ENCODE assay signal across 17 cellular contexts in the genomic region with DNA sequence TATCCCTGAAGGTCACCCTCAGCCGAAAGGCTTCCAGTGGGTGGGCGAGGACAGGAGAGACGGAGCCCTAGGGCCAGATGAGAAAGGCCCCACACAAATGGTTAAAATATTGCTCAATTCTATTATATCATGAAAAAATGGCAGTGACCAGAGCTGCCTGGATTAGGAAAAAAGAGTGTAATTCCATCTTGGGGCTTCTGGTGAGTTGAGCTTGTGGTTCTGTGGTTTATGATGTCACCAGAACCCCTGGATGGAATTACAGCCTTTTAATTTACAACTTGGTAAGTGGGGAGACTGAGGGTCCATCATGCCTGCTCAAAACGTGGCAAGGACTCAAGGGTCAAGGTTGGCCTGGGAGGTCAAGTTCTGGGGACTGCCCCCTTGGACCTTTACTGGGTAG.
"Had no signal": no experiment of that assay in that cellular context is flagged by ENCODE, and none has a peak within 500 bp of the region (broad histone marks: within the 10 kb centered on the region; RNA-seq: fewer than 3 reads in every experiment).

No MANE protein-coding gene starts in this region.

- H3K36me3 ChIP-seq: gastroesophageal sphincter, left lung, neural progenitor cell, ovary, sigmoid colon, stomach, thoracic aorta had no signal

- H3K4me2 ChIP-seq: neural progenitor cell had no signal

- DNase-seq: activated CD4-positive, alpha-beta T cell treated with anti-CD3 and anti-CD28 coated beads, Interleukin-2, amount 50 U/mL, for 4 hours; activated CD4-positive, CD25-positive, alpha-beta regulatory T cell treated with anti-CD3 and anti-CD28 coated beads, Interleukin-2, amount 50 U/mL, for 72 hours; activated naive CD4-positive, alpha-beta T cell treated with anti-CD3 and anti-CD28 coated beads, Interleukin-2, amount 10 ng/mL, durations not matched to agents 7 days and 5 days; effector memory CD8-positive, alpha-beta T cell; left lung; mammary epithelial cell; naive B cell; ovary; sigmoid colon; stimulated activated CD4-positive, alpha-beta T cell treated with anti-CD3 and anti-CD28 coated beads, Interleukin-12 subunit alpha, Interleukin-12 subunit beta, amount 100 ng/mL, for 4 hours; stimulated activated CD4-positive, alpha-beta T cell treated with anti-CD3 and anti-CD28 coated beads, Interleukin-2, amount 100 ng/mL, for 24 hours; stomach; T-cell; T-helper 9 cell had no signal

- H3K27ac ChIP-seq: gastroesophageal sphincter, left lung, neural progenitor cell, ovary, sigmoid colon, stomach, thoracic aorta had no signal

- H3K9ac ChIP-seq: neural progenitor cell had no signal

- H3K4me3 ChIP-seq: gastroesophageal sphincter, left lung, neural progenitor cell, ovary, sigmoid colon, stomach, thoracic aorta had no signal

- H2AFZ ChIP-seq: neural progenitor cell had no signal

- H3K27me3 ChIP-seq: gastroesophageal sphincter, left lung, neural progenitor cell, ovary, sigmoid colon, stomach had no signal

- H3K4me1 ChIP-seq: gastroesophageal sphincter, left lung, neural progenitor cell, sigmoid colon, stomach had no signal

- H3K9me3 ChIP-seq: gastroesophageal sphincter, left lung, ovary, sigmoid colon, thoracic aorta had no signal

- ATAC-seq: effector memory CD8-positive, alpha-beta T cell; gastroesophageal sphincter; left lung; T-cell had no signal
